Comparison of ENCODE assay signal across 1 cellular context in the genomic region with DNA sequence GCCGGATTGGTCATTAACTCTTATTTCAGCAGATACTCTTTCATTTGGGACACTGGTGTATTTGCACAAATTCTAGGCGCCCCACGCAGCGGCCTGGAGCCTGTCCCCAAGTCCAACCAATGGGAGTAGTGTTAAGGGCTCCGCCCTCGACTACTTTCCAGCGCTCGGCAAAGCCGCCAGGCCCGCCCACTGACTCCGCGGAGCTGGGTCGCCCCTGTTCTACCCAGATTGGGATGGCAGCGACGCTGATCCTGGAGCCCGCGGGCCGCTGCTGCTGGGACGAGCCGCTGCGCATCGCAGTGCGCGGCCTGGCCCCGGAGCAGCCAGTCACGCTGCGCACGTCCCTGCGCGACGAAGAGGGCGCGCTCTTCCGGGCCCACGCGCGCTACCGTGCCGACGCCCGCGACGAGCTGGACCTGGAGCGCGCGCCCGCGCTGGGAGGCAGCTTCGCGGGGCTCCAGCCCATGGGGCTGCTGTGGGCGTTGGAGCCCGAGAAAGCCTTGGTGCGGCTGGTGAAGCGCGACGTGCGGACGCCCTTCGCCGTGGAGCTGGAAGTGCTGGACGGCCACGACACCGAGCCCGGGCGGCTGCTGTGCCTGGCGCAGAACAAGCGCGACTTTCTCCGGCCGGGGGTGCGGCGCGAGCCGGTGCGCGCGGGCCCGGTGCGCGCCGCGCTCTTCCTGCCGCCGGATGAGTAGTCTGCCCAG.
TF ChIP-seq lines count a peak whose summit lies in the region.

A gene with protein sequence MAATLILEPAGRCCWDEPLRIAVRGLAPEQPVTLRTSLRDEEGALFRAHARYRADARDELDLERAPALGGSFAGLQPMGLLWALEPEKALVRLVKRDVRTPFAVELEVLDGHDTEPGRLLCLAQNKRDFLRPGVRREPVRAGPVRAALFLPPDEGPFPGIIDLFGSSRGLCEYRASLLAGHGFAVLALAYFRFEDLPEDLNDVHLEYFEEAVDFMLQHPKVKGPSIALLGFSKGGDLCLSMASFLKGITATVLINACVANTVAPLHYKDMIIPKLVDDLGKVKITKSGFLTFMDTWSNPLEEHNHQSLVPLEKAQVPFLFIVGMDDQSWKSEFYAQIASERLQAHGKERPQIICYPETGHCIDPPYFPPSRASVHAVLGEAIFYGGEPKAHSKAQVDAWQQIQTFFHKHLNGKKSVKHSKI (plus strand): TSS at position 179 of the 707 bp plus-strand sequence. CDS start 55 bp downstream, at position 234.

TF ChIP-seq in WTC11, 78 proteins besides CTCF, POLR2A, EP300 and RAD21 (continued from another document and continues in another):
- TF ChIP-seq RORB (CRISPR knock-in tag; IDR thresholded peaks at IDR 0.05) = no peak
- TF ChIP-seq, protein P1, sequence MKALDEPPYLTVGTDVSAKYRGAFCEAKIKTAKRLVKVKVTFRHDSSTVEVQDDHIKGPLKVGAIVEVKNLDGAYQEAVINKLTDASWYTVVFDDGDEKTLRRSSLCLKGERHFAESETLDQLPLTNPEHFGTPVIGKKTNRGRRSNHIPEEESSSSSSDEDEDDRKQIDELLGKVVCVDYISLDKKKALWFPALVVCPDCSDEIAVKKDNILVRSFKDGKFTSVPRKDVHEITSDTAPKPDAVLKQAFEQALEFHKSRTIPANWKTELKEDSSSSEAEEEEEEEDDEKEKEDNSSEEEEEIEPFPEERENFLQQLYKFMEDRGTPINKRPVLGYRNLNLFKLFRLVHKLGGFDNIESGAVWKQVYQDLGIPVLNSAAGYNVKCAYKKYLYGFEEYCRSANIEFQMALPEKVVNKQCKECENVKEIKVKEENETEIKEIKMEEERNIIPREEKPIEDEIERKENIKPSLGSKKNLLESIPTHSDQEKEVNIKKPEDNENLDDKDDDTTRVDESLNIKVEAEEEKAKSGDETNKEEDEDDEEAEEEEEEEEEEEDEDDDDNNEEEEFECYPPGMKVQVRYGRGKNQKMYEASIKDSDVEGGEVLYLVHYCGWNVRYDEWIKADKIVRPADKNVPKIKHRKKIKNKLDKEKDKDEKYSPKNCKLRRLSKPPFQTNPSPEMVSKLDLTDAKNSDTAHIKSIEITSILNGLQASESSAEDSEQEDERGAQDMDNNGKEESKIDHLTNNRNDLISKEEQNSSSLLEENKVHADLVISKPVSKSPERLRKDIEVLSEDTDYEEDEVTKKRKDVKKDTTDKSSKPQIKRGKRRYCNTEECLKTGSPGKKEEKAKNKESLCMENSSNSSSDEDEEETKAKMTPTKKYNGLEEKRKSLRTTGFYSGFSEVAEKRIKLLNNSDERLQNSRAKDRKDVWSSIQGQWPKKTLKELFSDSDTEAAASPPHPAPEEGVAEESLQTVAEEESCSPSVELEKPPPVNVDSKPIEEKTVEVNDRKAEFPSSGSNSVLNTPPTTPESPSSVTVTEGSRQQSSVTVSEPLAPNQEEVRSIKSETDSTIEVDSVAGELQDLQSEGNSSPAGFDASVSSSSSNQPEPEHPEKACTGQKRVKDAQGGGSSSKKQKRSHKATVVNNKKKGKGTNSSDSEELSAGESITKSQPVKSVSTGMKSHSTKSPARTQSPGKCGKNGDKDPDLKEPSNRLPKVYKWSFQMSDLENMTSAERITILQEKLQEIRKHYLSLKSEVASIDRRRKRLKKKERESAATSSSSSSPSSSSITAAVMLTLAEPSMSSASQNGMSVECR (CRISPR knock-in tag; IDR thresholded peaks at IDR 0.05; ENCODE audit: borderline replicate concordance) = no peak; the same call in 1 of the 2 replicates
- TF ChIP-seq ZNF671 (CRISPR knock-in tag; IDR thresholded peaks at IDR 0.05) = no peak
- no peak for TF ChIP-seq OVOL2 (CRISPR knock-in tag; IDR thresholded peaks at IDR 0.05; ENCODE audit: borderline replicate concordance)
- 0 out of 2 replicates have a peak, but pooled peaks have one; percentile 29 for TF ChIP-seq NFYB (CRISPR knock-in tag; conservative IDR thresholded peaks at IDR 0.05; ENCODE audit: low read depth)
- TF ChIP-seq, protein P2, sequence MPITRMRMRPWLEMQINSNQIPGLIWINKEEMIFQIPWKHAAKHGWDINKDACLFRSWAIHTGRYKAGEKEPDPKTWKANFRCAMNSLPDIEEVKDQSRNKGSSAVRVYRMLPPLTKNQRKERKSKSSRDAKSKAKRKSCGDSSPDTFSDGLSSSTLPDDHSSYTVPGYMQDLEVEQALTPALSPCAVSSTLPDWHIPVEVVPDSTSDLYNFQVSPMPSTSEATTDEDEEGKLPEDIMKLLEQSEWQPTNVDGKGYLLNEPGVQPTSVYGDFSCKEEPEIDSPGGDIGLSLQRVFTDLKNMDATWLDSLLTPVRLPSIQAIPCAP (CRISPR knock-in tag; IDR thresholded peaks at IDR 0.05) = no peak
- TF ChIP-seq FOXJ3 (CRISPR knock-in tag; IDR thresholded peaks at IDR 0.05; ENCODE audit: borderline replicate concordance) = no peak
- no peak for TF ChIP-seq CBFB (CRISPR knock-in tag; IDR thresholded peaks at IDR 0.05; ENCODE audit: low read depth)
- TF ChIP-seq, protein P3, sequence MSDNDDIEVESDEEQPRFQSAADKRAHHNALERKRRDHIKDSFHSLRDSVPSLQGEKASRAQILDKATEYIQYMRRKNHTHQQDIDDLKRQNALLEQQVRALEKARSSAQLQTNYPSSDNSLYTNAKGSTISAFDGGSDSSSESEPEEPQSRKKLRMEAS (CRISPR knock-in tag; IDR thresholded peaks at IDR 0.05) = no peak
- no peak for TF ChIP-seq NR2C2 (CRISPR knock-in tag; IDR thresholded peaks at IDR 0.05)
- no peak for TF ChIP-seq ZNF416 (CRISPR knock-in tag; IDR thresholded peaks at IDR 0.05)
- TF ChIP-seq ZNF263 (CRISPR knock-in tag; IDR thresholded peaks at IDR 0.05; ENCODE audit: low read depth) = no peak
- TF ChIP-seq, protein P4, sequence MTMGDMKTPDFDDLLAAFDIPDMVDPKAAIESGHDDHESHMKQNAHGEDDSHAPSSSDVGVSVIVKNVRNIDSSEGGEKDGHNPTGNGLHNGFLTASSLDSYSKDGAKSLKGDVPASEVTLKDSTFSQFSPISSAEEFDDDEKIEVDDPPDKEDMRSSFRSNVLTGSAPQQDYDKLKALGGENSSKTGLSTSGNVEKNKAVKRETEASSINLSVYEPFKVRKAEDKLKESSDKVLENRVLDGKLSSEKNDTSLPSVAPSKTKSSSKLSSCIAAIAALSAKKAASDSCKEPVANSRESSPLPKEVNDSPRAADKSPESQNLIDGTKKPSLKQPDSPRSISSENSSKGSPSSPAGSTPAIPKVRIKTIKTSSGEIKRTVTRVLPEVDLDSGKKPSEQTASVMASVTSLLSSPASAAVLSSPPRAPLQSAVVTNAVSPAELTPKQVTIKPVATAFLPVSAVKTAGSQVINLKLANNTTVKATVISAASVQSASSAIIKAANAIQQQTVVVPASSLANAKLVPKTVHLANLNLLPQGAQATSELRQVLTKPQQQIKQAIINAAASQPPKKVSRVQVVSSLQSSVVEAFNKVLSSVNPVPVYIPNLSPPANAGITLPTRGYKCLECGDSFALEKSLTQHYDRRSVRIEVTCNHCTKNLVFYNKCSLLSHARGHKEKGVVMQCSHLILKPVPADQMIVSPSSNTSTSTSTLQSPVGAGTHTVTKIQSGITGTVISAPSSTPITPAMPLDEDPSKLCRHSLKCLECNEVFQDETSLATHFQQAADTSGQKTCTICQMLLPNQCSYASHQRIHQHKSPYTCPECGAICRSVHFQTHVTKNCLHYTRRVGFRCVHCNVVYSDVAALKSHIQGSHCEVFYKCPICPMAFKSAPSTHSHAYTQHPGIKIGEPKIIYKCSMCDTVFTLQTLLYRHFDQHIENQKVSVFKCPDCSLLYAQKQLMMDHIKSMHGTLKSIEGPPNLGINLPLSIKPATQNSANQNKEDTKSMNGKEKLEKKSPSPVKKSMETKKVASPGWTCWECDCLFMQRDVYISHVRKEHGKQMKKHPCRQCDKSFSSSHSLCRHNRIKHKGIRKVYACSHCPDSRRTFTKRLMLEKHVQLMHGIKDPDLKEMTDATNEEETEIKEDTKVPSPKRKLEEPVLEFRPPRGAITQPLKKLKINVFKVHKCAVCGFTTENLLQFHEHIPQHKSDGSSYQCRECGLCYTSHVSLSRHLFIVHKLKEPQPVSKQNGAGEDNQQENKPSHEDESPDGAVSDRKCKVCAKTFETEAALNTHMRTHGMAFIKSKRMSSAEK (CRISPR knock-in tag; IDR thresholded peaks at IDR 0.05; ENCODE audit: borderline replicate concordance) = no peak
- TF ChIP-seq RELA (CRISPR knock-in tag; IDR thresholded peaks at IDR 0.05; ENCODE audit: borderline replicate concordance) = no peak; the same call in 1 of the 2 replicates
- TF ChIP-seq ZNF232 (CRISPR knock-in tag; IDR thresholded peaks at IDR 0.05) = 0 out of 2 replicates have a peak, but pooled peaks have one; percentile 43
- TF ChIP-seq SP1 (CRISPR knock-in tag; conservative IDR thresholded peaks at IDR 0.05) = peak; percentile 76
- peak; percentile 78; the same call in 1 of the 2 replicates for TF ChIP-seq ESRRA (CRISPR knock-in tag; IDR thresholded peaks at IDR 0.05; ENCODE audit: borderline replicate concordance)
- TF ChIP-seq, protein P5, sequence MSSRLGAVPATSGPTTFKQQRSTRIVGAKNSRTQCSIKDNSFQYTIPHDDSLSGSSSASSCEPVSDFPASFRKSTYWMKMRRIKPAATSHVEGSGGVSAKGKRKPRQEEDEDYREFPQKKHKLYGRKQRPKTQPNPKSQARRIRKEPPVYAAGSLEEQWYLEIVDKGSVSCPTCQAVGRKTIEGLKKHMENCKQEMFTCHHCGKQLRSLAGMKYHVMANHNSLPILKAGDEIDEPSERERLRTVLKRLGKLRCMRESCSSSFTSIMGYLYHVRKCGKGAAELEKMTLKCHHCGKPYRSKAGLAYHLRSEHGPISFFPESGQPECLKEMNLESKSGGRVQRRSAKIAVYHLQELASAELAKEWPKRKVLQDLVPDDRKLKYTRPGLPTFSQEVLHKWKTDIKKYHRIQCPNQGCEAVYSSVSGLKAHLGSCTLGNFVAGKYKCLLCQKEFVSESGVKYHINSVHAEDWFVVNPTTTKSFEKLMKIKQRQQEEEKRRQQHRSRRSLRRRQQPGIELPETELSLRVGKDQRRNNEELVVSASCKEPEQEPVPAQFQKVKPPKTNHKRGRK (CRISPR knock-in tag; IDR thresholded peaks at IDR 0.05; ENCODE audit: borderline replicate concordance) = no peak
- TF ChIP-seq, protein P6, sequence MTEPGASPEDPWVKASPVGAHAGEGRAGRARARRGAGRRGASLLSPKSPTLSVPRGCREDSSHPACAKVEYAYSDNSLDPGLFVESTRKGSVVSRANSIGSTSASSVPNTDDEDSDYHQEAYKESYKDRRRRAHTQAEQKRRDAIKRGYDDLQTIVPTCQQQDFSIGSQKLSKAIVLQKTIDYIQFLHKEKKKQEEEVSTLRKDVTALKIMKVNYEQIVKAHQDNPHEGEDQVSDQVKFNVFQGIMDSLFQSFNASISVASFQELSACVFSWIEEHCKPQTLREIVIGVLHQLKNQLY (CRISPR knock-in tag; IDR thresholded peaks at IDR 0.05) = no peak
- TF ChIP-seq, protein P7, sequence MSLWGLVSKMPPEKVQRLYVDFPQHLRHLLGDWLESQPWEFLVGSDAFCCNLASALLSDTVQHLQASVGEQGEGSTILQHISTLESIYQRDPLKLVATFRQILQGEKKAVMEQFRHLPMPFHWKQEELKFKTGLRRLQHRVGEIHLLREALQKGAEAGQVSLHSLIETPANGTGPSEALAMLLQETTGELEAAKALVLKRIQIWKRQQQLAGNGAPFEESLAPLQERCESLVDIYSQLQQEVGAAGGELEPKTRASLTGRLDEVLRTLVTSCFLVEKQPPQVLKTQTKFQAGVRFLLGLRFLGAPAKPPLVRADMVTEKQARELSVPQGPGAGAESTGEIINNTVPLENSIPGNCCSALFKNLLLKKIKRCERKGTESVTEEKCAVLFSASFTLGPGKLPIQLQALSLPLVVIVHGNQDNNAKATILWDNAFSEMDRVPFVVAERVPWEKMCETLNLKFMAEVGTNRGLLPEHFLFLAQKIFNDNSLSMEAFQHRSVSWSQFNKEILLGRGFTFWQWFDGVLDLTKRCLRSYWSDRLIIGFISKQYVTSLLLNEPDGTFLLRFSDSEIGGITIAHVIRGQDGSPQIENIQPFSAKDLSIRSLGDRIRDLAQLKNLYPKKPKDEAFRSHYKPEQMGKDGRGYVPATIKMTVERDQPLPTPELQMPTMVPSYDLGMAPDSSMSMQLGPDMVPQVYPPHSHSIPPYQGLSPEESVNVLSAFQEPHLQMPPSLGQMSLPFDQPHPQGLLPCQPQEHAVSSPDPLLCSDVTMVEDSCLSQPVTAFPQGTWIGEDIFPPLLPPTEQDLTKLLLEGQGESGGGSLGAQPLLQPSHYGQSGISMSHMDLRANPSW (CRISPR knock-in tag; conservative IDR thresholded peaks at IDR 0.05; ENCODE audit: low read depth) = no peak
- TF ChIP-seq HMGA2 (CRISPR knock-in tag; IDR thresholded peaks at IDR 0.05) = no peak
- TF ChIP-seq SOX15 (CRISPR knock-in tag; IDR thresholded peaks at IDR 0.05) = no peak
- TF ChIP-seq NR1H2 (CRISPR knock-in tag; IDR thresholded peaks at IDR 0.05) = no peak
- TF ChIP-seq, protein P8, sequence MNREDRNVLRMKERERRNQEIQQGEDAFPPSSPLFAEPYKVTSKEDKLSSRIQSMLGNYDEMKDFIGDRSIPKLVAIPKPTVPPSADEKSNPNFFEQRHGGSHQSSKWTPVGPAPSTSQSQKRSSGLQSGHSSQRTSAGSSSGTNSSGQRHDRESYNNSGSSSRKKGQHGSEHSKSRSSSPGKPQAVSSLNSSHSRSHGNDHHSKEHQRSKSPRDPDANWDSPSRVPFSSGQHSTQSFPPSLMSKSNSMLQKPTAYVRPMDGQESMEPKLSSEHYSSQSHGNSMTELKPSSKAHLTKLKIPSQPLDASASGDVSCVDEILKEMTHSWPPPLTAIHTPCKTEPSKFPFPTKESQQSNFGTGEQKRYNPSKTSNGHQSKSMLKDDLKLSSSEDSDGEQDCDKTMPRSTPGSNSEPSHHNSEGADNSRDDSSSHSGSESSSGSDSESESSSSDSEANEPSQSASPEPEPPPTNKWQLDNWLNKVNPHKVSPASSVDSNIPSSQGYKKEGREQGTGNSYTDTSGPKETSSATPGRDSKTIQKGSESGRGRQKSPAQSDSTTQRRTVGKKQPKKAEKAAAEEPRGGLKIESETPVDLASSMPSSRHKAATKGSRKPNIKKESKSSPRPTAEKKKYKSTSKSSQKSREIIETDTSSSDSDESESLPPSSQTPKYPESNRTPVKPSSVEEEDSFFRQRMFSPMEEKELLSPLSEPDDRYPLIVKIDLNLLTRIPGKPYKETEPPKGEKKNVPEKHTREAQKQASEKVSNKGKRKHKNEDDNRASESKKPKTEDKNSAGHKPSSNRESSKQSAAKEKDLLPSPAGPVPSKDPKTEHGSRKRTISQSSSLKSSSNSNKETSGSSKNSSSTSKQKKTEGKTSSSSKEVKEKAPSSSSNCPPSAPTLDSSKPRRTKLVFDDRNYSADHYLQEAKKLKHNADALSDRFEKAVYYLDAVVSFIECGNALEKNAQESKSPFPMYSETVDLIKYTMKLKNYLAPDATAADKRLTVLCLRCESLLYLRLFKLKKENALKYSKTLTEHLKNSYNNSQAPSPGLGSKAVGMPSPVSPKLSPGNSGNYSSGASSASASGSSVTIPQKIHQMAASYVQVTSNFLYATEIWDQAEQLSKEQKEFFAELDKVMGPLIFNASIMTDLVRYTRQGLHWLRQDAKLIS (CRISPR knock-in tag; IDR thresholded peaks at IDR 0.05; ENCODE audit: borderline replicate concordance) = no peak
- no peak for TF ChIP-seq SMAD3 (CRISPR knock-in tag; IDR thresholded peaks at IDR 0.05; ENCODE audit: borderline replicate concordance)
- TF ChIP-seq, protein P9, sequence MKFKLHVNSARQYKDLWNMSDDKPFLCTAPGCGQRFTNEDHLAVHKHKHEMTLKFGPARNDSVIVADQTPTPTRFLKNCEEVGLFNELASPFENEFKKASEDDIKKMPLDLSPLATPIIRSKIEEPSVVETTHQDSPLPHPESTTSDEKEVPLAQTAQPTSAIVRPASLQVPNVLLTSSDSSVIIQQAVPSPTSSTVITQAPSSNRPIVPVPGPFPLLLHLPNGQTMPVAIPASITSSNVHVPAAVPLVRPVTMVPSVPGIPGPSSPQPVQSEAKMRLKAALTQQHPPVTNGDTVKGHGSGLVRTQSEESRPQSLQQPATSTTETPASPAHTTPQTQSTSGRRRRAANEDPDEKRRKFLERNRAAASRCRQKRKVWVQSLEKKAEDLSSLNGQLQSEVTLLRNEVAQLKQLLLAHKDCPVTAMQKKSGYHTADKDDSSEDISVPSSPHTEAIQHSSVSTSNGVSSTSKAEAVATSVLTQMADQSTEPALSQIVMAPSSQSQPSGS (CRISPR knock-in tag; IDR thresholded peaks at IDR 0.05; ENCODE audit: borderline replicate concordance, low read depth) = no peak
- no peak for TF ChIP-seq NR3C1 (CRISPR knock-in tag; conservative IDR thresholded peaks at IDR 0.05; ENCODE audit: low read depth)
- peak; percentile 52; the same call in 1 of the 2 replicates for TF ChIP-seq ATF1 (CRISPR knock-in tag; IDR thresholded peaks at IDR 0.05)
- TF ChIP-seq ZBTB21 (CRISPR knock-in tag; IDR thresholded peaks at IDR 0.05; ENCODE audit: borderline replicate concordance) = no peak
